8 cellular contexts compared by ENCODE assay signal in the genomic region with DNA sequence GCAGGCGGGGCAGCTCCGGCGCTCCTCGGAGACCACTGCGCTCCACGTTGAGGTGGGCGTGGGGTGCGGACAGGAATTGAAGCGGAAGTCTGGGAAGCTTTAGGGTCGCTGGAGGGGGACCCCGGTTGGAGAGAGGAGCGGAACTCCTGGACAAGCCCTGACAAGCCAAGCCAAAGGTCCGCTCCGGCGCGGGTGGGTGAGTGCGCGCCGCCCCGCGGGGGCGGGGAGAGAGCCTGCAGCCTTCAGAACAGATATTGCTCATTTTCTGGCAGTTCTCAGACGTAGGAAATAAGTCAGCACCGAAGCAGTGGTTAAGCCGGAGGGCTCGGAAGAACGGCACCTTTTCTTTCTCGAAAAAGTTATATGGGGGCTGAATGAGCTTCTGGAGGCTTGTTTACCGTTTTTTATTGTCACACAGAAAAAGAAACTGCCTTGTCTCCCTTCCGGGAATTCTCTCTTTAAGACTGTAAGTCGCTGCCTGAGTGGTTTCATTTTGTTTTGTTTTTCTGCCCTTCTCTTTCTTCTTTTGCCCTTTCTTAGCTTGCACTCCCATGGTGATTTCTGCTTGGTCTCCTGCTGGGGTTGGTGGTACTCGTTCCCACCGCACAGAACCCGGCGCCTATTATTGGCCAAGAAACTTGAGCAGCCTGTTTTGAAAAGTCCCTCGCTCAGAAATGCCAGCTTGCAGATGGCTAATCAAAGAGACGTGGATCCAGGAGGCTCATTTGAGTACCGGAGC. TPM values are rescaled to one million over a fixed set of nuclear protein-coding genes. Genes with fewer than 3 reads are reported as not detected.
A peak's percentile ranks its signal among the peaks of the same experiment; 100 is the strongest.
DNase-seq lines count a peak whose midpoint lies in the region; ATAC-seq and TF ChIP-seq lines count a peak whose summit lies in the region.

No MANE protein-coding gene starts in this region.

- H3K27me3 ChIP-seq in fibroblast of lung (ENCODE audit: control insufficient read depth, insufficient read depth, low read length) = no peaks in the 10 kb centered on the region
- no peaks in the 10 kb centered on the region for H3K27me3 ChIP-seq in naive thymus-derived CD4-positive, alpha-beta T cell (ENCODE audit: control insufficient read depth in 2 of 2, insufficient read depth in 2 of 2, low read length in 2 of 2)

- peaks cover 15% of the 10 kb centered on the region for H3K36me3 Mint-ChIP-seq in activated T-helper 1 cell treated with anti-CD3 and anti-CD28 coated beads, Interleukin-12 subunit alpha, Interleukin-12 subunit beta, Interleukin-2, Interleukin-4 antibody, amounts not matched to agents 30 ng/mL and 10 ng/mL and 1 ng/mL, durations not matched to agents 14 hours and 24 hours and 36 hours (ENCODE audit: low read depth)
- H3K36me3 Mint-ChIP-seq in naive thymus-derived CD4-positive, alpha-beta T cell = peaks cover 0 to 29% (median 0%) of the 10 kb centered on the region in 5 donors

- DNase-seq in NCI-H1105 treated with DMSO at 0.1 percent for 48 hours (lab: John Stamatoyannopoulos, UW) (peak; percentile 19), NCI-H1105 (lab: John Stamatoyannopoulos, UW) (no peak), OCI-M1 (lab: John Stamatoyannopoulos, UW) (peak; percentile 84), fibroblast of lung (ENCODE audit: low read depth in 2 of 2) (peak; percentile 76 to 79)
- peak; percentile 57 for DNase-seq in activated T-helper 1 cell treated with anti-CD3 and anti-CD28 coated beads, Interleukin-12 subunit alpha, Interleukin-12 subunit beta, Interleukin-2, Interleukin-4 antibody, amounts not matched to agents 30 ng/mL and 10 ng/mL and 1 ng/mL, durations not matched to agents 14 hours and 24 hours and 36 hours (ENCODE audit: low spot score)
- DNase-seq in naive thymus-derived CD4-positive, alpha-beta T cell = peak in 8 of 9 donors; percentile 31 to 82 (median 52)
- peak; percentile 78 to 86 for DNase-seq in stimulated activated naive CD8-positive, alpha-beta T cell treated with anti-CD3 and anti-CD28 coated beads, Interleukin-15, amount 100 ng/mL, for 72 hours

- H2AFZ ChIP-seq in fibroblast of lung (ENCODE audit: low read length) = peak overlapping the region; percentile 7

- peak overlapping the region; percentile 65 to 94 (median 79) for H3K4me3 ChIP-seq in fibroblast of lung (replicated peaks in 1 of 4; ENCODE audit: control extremely low read depth in 1 of 4, insufficient read depth in 1 of 4, low read depth in 3 of 4, low read length in 4 of 4)
- H3K4me3 ChIP-seq in naive thymus-derived CD4-positive, alpha-beta T cell (ENCODE audit: low read length) = peak overlapping the region; percentile 86

- peak overlapping the region; percentile 97 for H3K4me3 Mint-ChIP-seq in activated T-helper 1 cell treated with anti-CD3 and anti-CD28 coated beads, Interleukin-12 subunit alpha, Interleukin-12 subunit beta, Interleukin-2, Interleukin-4 antibody, amounts not matched to agents 30 ng/mL and 10 ng/mL and 1 ng/mL, durations not matched to agents 14 hours and 24 hours and 36 hours
- H3K4me3 Mint-ChIP-seq in naive thymus-derived CD4-positive, alpha-beta T cell = peak overlapping the region; percentile 92 to 100 (median 96)
- peak overlapping the region; percentile 98 to 99 for H3K4me3 Mint-ChIP-seq in stimulated activated naive CD8-positive, alpha-beta T cell treated with anti-CD3 and anti-CD28 coated beads, Interleukin-15, amount 100 ng/mL, for 72 hours

- H3K4me1 Mint-ChIP-seq in activated T-helper 1 cell treated with anti-CD3 and anti-CD28 coated beads, Interleukin-12 subunit alpha, Interleukin-12 subunit beta, Interleukin-2, Interleukin-4 antibody, amounts not matched to agents 30 ng/mL and 10 ng/mL and 1 ng/mL, durations not matched to agents 14 hours and 24 hours and 36 hours (ENCODE audit: low read depth) = peaks cover 80% of the 10 kb centered on the region
- H3K4me1 Mint-ChIP-seq in naive thymus-derived CD4-positive, alpha-beta T cell = peaks cover 46 to 87% (median 73%) of the 10 kb centered on the region in 7 donors
- peaks cover 58% of the 10 kb centered on the region for H3K4me1 Mint-ChIP-seq in stimulated activated naive CD8-positive, alpha-beta T cell treated with anti-CD3 and anti-CD28 coated beads, Interleukin-15, amount 100 ng/mL, for 72 hours

- H3K27ac Mint-ChIP-seq in activated T-helper 1 cell treated with anti-CD3 and anti-CD28 coated beads, Interleukin-12 subunit alpha, Interleukin-12 subunit beta, Interleukin-2, Interleukin-4 antibody, amounts not matched to agents 30 ng/mL and 10 ng/mL and 1 ng/mL, durations not matched to agents 14 hours and 24 hours and 36 hours = peak overlapping the region; percentile 97
- H3K27ac Mint-ChIP-seq in naive thymus-derived CD4-positive, alpha-beta T cell = peak overlapping the region; percentile 91 to 96 (median 94)
- peak overlapping the region; percentile 95 to 99 for H3K27ac Mint-ChIP-seq in stimulated activated naive CD8-positive, alpha-beta T cell treated with anti-CD3 and anti-CD28 coated beads, Interleukin-15, amount 100 ng/mL, for 72 hours

- peak overlapping the region; percentile 92 for H3K27ac ChIP-seq in fibroblast of lung (ENCODE audit: insufficient read depth, low read length)
- H3K27ac ChIP-seq in naive thymus-derived CD4-positive, alpha-beta T cell (ENCODE audit: low read depth, low read length) = peak overlapping the region; percentile 77

- H3K36me3 ChIP-seq in fibroblast of lung (ENCODE audit: control insufficient read depth, insufficient read depth, low read length) = no peaks in the 10 kb centered on the region
- H3K36me3 ChIP-seq in naive thymus-derived CD4-positive, alpha-beta T cell (ENCODE audit: control insufficient read depth in 2 of 3, insufficient read depth in 3 of 3, low read length in 3 of 3) = peaks cover 0 to 8% (median 0%) of the 10 kb centered on the region in 3 experiments

- peaks cover 2% of the 10 kb centered on the region for H3K4me1 ChIP-seq in fibroblast of lung (ENCODE audit: control insufficient read depth, extremely low read depth, insufficient read depth, low read length)
- peaks cover 49 to 50% of the 10 kb centered on the region in 2 donors for H3K4me1 ChIP-seq in naive thymus-derived CD4-positive, alpha-beta T cell (ENCODE audit: control insufficient read depth in 2 of 2, insufficient read depth in 2 of 2, low read length in 2 of 2)

- no peaks in the 10 kb centered on the region for H3K27me3 Mint-ChIP-seq in activated T-helper 1 cell treated with anti-CD3 and anti-CD28 coated beads, Interleukin-12 subunit alpha, Interleukin-12 subunit beta, Interleukin-2, Interleukin-4 antibody, amounts not matched to agents 30 ng/mL and 10 ng/mL and 1 ng/mL, durations not matched to agents 14 hours and 24 hours and 36 hours (ENCODE audit: insufficient read depth)
- H3K27me3 Mint-ChIP-seq in naive thymus-derived CD4-positive, alpha-beta T cell = no peaks in the 10 kb centered on the region
- no peaks in the 10 kb centered on the region for H3K27me3 Mint-ChIP-seq in stimulated activated naive CD8-positive, alpha-beta T cell treated with anti-CD3 and anti-CD28 coated beads, Interleukin-15, amount 100 ng/mL, for 72 hours

- H3K9me3 ChIP-seq in fibroblast of lung (ENCODE audit: control insufficient read depth, insufficient read depth, low read depth, low read length) = no peaks in the 10 kb centered on the region
- peaks cover 0 to 5% (median 0%) of the 10 kb centered on the region in 3 experiments for H3K9me3 ChIP-seq in naive thymus-derived CD4-positive, alpha-beta T cell (ENCODE audit: control insufficient read depth in 2 of 3, low read length in 3 of 3)

- no peak for TF ChIP-seq CTCF in fibroblast of lung (conservative IDR thresholded peaks at IDR 0.05 in 1 of 2, IDR thresholded peaks at IDR 0.05 in 1 of 2; ENCODE audit: low read depth in 1 of 2, low read length in 2 of 2)

- CTCF ChIA-PET in naive thymus-derived CD4-positive, alpha-beta T cell (lab: Charles Lee) = interaction anchor here (0.9 to 2.9 kb wide), 4 partner anchors 55 to 153 kb away, joined by 3 to 12 read pairs (median 4); no protein-coding TSS in a partner anchor

- ATAC-seq in HG02981 (IDR thresholded peaks at IDR 0.05; ENCODE audit: unreplicated experiment) = peak; percentile 32
- peak; percentile 60 for ATAC-seq in naive thymus-derived CD4-positive, alpha-beta T cell
- ATAC-seq in stimulated activated naive CD8-positive, alpha-beta T cell treated with anti-CD3 and anti-CD28 coated beads, Interleukin-15, amount 100 ng/mL, for 72 hours = peak; percentile 74

- intact Hi-C loops in activated T-helper 1 cell treated with anti-CD3 and anti-CD28 coated beads, Interleukin-12 subunit alpha, Interleukin-12 subunit beta, Interleukin-2, Interleukin-4 antibody, amounts not matched to agents 30 ng/mL and 10 ng/mL and 1 ng/mL, durations not matched to agents 14 hours and 24 hours and 36 hours (cut with micrococcal nuclease) = loop anchor here (1.0 to 10.0 kb wide), 16 partner anchors 10 to 1897 kb away; partner anchors contain the start of genes GLUD1, IFIT5, KIF20B and RNLS
- intact Hi-C loops in naive thymus-derived CD4-positive, alpha-beta T cell (cut with micrococcal nuclease) = loop anchor here (1.0 to 10.0 kb wide), 18 partner anchors 10 to 1487 kb away; partner anchors contain the start of genes KLLN (in 2 of the 2), PTEN (in 2 of the 2), ATAD1 (in 1 of the 2) and IFIT1 (in 1 of the 2)

- H4K20me1 ChIP-seq in fibroblast of lung (ENCODE audit: control insufficient read depth, extremely low read depth, insufficient read depth, low read length) = no peaks in the 10 kb centered on the region

- peaks cover 7% of the 10 kb centered on the region for H3K9me3 Mint-ChIP-seq in activated T-helper 1 cell treated with anti-CD3 and anti-CD28 coated beads, Interleukin-12 subunit alpha, Interleukin-12 subunit beta, Interleukin-2, Interleukin-4 antibody, amounts not matched to agents 30 ng/mL and 10 ng/mL and 1 ng/mL, durations not matched to agents 14 hours and 24 hours and 36 hours
- peaks cover 0 to 9% (median 3%) of the 10 kb centered on the region in 11 donors for H3K9me3 Mint-ChIP-seq in naive thymus-derived CD4-positive, alpha-beta T cell
- H3K9me3 Mint-ChIP-seq in stimulated activated naive CD8-positive, alpha-beta T cell treated with anti-CD3 and anti-CD28 coated beads, Interleukin-15, amount 100 ng/mL, for 72 hours = peaks cover 3 to 12% of the 10 kb centered on the region in 2 donors

- H3K79me2 ChIP-seq in fibroblast of lung (ENCODE audit: control insufficient read depth, insufficient read depth, low read length) = peaks cover 62% of the 10 kb centered on the region

- peak overlapping the region; percentile 95 for H3K4me2 ChIP-seq in fibroblast of lung (ENCODE audit: extremely low read depth, insufficient read depth, low read length)

- POLR2A ChIA-PET in naive thymus-derived CD4-positive, alpha-beta T cell (lab: Charles Lee) = interaction anchor here (0.7 to 2.4 kb wide), 12 partner anchors 9 to 1172 kb away, joined by 3 to 8 read pairs (median 4); partner anchors contain the start of genes KIF20B and LIPA

- H3K9ac ChIP-seq in fibroblast of lung (ENCODE audit: insufficient read depth, low read length) = peak overlapping the region; percentile 92

RNA-seq across cellular contexts. Expression of gene FAS, which starts 0.7 kb away (rescaled TPM):
- 36.4 and 38.6 TPM in 2 replicates for total RNA-seq in activated T-helper 1 cell treated with anti-CD3 and anti-CD28 coated beads, Interleukin-12 subunit alpha, Interleukin-12 subunit beta, Interleukin-2, Interleukin-4 antibody, amounts not matched to agents 30 ng/mL and 10 ng/mL and 1 ng/mL, durations not matched to agents 14 hours and 24 hours and 36 hours
- 95.8 and 124 TPM in 2 replicates for total RNA-seq in fibroblast of lung
- 67.2 and 77.8 TPM in 2 replicates for polyA plus RNA-seq in fibroblast of lung
- polyA plus RNA-seq in fibroblast of lung (2012) = 36.8 and 37.9 TPM in 2 replicates
- polyA minus RNA-seq in fibroblast of lung (ENCODE audit: low replicate concordance) = 5.5 and 9.1 TPM in 2 replicates
- 10 to 100 TPM in 2 of 5 experiments, 1 to 10 TPM in 3; 5.6 to 67.4 (median 8.3) TPM for total RNA-seq in naive thymus-derived CD4-positive, alpha-beta T cell
- 1 to 10 TPM; 2.1 to 3.0 TPM for polyA plus RNA-seq in naive thymus-derived CD4-positive, alpha-beta T cell

RNA-seq across cellular contexts. Expression of gene ACTA2, which starts 38.8 kb away (rescaled TPM):
- total RNA-seq in activated T-helper 1 cell treated with anti-CD3 and anti-CD28 coated beads, Interleukin-12 subunit alpha, Interleukin-12 subunit beta, Interleukin-2, Interleukin-4 antibody, amounts not matched to agents 30 ng/mL and 10 ng/mL and 1 ng/mL, durations not matched to agents 14 hours and 24 hours and 36 hours = 10.9 and 12.2 TPM in 2 replicates
- total RNA-seq in fibroblast of lung = 78.4 and 78.6 TPM in 2 replicates
- 237 and 2,788 TPM in 2 replicates for polyA plus RNA-seq in fibroblast of lung
- 206 and 2,024 TPM in 2 replicates for polyA plus RNA-seq in fibroblast of lung (2012)
- 291 and 2,169 TPM in 2 replicates for polyA minus RNA-seq in fibroblast of lung (ENCODE audit: low replicate concordance)
- 10 to 100 TPM in 1 of 5 experiments, 1 to 10 TPM in 3, under 1 TPM in 1; 0.56 to 12.0 (median 1.3) TPM for total RNA-seq in naive thymus-derived CD4-positive, alpha-beta T cell
- 1 to 10 TPM in 1 of 2 donors, under 1 TPM in 1; 0.92 to 2.2 TPM for polyA plus RNA-seq in naive thymus-derived CD4-positive, alpha-beta T cell
